Comparison of ENCODE assay signal across 6 cellular contexts in genomic region chr3:45562027-45562426, GRCh38.
"Had no signal": no experiment of that assay in that cellular context is flagged by ENCODE, and none has a peak within 500 bp of the region (broad histone marks: within the 10 kb centered on the region; RNA-seq: fewer than 3 reads in every experiment).

No MANE protein-coding gene starts in this region.

- ATAC-seq: HCT116 had no signal

- H3K4me3 ChIP-seq: GM23248, HAP-1 had no signal

- H3K27ac ChIP-seq: GM23248 had no signal

- H3K4me1 ChIP-seq: HAP-1 had no signal

- H3K9ac ChIP-seq: GM23248 had no signal

- H2AFZ ChIP-seq: GM23248 had no signal

- H3K36me3 ChIP-seq: HAP-1 had no signal

- DNase-seq: GM23248, GOT3, H7, IMR-90 had no signal

- H3K9me3 ChIP-seq: HAP-1 had no signal
